ENCODE assay signal across 7 cellular contexts in the genomic region with DNA sequence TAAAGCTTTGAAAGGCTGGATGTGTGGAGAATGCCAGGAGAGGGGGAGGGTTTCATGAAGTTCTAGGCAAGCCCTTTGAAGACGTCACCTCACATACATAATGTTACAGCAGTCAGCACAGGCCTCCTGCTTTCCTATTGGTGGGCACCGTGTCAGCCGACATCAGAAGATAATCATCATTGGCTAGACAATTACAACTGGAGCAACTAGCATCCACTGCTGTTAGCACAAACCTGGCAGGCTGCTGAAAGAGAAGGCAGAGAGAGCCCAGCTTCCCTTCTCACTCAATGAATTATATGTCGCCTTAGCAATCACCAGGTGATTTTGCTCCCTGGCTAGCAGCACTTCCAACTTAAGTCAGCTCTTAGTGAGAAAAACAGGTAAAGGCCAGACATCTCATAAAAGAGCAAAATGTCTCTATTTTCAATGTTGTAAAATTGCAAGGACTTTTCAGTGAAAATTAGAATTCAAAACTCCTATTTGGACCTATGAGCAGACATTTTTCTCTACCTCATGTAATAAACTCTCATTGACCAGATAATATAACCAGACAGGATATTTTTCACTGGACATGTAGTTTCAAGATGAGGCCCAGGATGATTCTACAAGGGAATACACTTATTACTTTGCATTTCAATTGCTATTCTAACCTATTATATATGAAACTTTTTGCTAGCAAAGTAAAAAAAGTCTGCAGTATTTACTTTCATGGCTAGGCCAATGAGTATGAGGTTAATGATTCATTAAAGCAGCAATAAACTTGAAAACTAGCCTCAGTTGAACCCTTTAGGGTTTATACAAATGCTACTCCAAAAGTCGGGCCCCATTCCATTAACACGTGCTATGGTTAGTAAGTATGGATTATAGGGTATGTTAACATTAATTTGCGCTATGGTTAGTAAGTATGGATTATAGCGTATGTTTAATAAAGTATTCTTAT. TPM values are rescaled to one million over a fixed set of nuclear protein-coding genes. Genes with fewer than 3 reads are reported as not detected.
A peak's percentile ranks its signal among the peaks of the same experiment; 100 is the strongest.
DNase-seq lines count a peak whose midpoint lies in the region; ATAC-seq, FAIRE-seq and TF ChIP-seq lines count a peak whose summit lies in the region.

No MANE protein-coding gene starts in this region.

- no peaks in the 10 kb centered on the region for H3K27me3 Mint-ChIP-seq in WTC11 (ENCODE audit: low read depth)

- H3K36me3 ChIP-seq in kidney (ENCODE audit: control insufficient read depth in 1 of 2, insufficient read depth in 2 of 2, low read length in 2 of 2) = no peaks in the 10 kb centered on the region

- H3K27ac Mint-ChIP-seq in WTC11 = peak overlapping the region; percentile 95

- H3K4me1 ChIP-seq in kidney (ENCODE audit: control insufficient read depth in 1 of 2, insufficient read depth in 1 of 2, low read depth in 1 of 2, low read length in 2 of 2) = peaks cover 9 to 15% of the 10 kb centered on the region in 2 donors

- intact Hi-C loops in kidney (cut with DNase I) = no loop called here

- POLR2A ChIA-PET in WTC11 (lab: Charles Lee) = interaction anchor here (1.4 kb wide), 1 partner anchor 9 kb away, joined by 4 read pairs; no protein-coding TSS in a partner anchor

- no peak overlapping the region for H3K4me3 ChIP-seq in cardiac fibroblast (replicated peaks in 1 of 2; ENCODE audit: low read depth in 2 of 2, low read length in 2 of 2)
- H3K4me3 ChIP-seq in kidney (ENCODE audit: low read length in 2 of 2) = peak overlapping the region in 1 of 2 donors; percentile 0

- TF ChIP-seq CTCF in WTC11 (IDR thresholded peaks at IDR 0.05) (no peak), cardiac fibroblast (IDR thresholded peaks at IDR 0.05; ENCODE audit: low read depth, low read length) (no peak), kidney (IDR thresholded peaks at IDR 0.05; ENCODE audit: borderline replicate concordance, extremely low read depth, insufficient read depth) (no peak)

- no peak overlapping the region for H3K9ac ChIP-seq in kidney (ENCODE audit: low read length in 2 of 2)

- DNase-seq in NCI-H1694 (lab: John Stamatoyannopoulos, UW) = peak; percentile 54
- DNase-seq in WTC11 (ENCODE audit: low spot score) = peak; percentile 67
- DNase-seq in cardiac fibroblast (ENCODE audit: low read depth in 2 of 2) = peak; percentile 97 to 98
- DNase-seq in kidney = peak; percentile 78
- DNase-seq in stimulated activated CD4-positive, alpha-beta T cell treated with anti-CD3 and anti-CD28 coated beads, Interleukin-2, amount 100 ng/mL, for 24 hours = peak; percentile 67 to 70

- H3K27ac ChIP-seq in kidney (ENCODE audit: low read depth in 2 of 2, low read length in 2 of 2) = peak overlapping the region in 1 of 2 donors; percentile 2

- ATAC-seq in GM18519 (IDR thresholded peaks at IDR 0.05; ENCODE audit: low FRiP score, unreplicated experiment) (peak; percentile 90), HG02870 (IDR thresholded peaks at IDR 0.05; ENCODE audit: unreplicated experiment) (peak; percentile 84), WTC11 (peak; percentile 56)

- CTCF ChIA-PET in WTC11 (lab: Charles Lee) = no interaction called here

- peaks cover 38% of the 10 kb centered on the region for H3K4me1 Mint-ChIP-seq in WTC11

- H3K9me3 ChIP-seq in kidney (ENCODE audit: control insufficient read depth in 1 of 2, low read length in 2 of 2) = no peaks in the 10 kb centered on the region

- H3K4me3 Mint-ChIP-seq in WTC11 = peak overlapping the region; percentile 19; the same call in 1 of the 2 replicates

- no peaks in the 10 kb centered on the region for H3K9me3 Mint-ChIP-seq in WTC11

- no peak for FAIRE-seq in kidney (lab: Jason Lieb, UNC)

- peaks cover 13% of the 10 kb centered on the region for H3K36me3 Mint-ChIP-seq in WTC11

TF ChIP-seq in WTC11, 78 proteins besides CTCF, POLR2A, EP300 and RAD21:
- TF ChIP-seq NFYB (CRISPR knock-in tag; conservative IDR thresholded peaks at IDR 0.05; ENCODE audit: low read depth) (peak; percentile 52), TP53 (CRISPR knock-in tag; IDR thresholded peaks at IDR 0.05) (no peak)
- TF ChIP-seq, protein P1, sequence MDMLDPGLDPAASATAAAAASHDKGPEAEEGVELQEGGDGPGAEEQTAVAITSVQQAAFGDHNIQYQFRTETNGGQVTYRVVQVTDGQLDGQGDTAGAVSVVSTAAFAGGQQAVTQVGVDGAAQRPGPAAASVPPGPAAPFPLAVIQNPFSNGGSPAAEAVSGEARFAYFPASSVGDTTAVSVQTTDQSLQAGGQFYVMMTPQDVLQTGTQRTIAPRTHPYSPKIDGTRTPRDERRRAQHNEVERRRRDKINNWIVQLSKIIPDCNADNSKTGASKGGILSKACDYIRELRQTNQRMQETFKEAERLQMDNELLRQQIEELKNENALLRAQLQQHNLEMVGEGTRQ (CRISPR knock-in tag; IDR thresholded peaks at IDR 0.05) = peak; percentile 60

RNA-seq across cellular contexts. Expression of gene ELOVL6, which starts 4.3 kb away (rescaled TPM):
- total RNA-seq in WTC11 (2021) (83.8 to 87.4 TPM (median 84.2 TPM) in 3 replicates), kidney (10.7 TPM)
- 21.5 TPM for polyA plus RNA-seq in kidney (ENCODE audit: insufficient read depth, low read depth, low replicate concordance)
